1 cellular context compared by ENCODE assay signal in the genomic region with DNA sequence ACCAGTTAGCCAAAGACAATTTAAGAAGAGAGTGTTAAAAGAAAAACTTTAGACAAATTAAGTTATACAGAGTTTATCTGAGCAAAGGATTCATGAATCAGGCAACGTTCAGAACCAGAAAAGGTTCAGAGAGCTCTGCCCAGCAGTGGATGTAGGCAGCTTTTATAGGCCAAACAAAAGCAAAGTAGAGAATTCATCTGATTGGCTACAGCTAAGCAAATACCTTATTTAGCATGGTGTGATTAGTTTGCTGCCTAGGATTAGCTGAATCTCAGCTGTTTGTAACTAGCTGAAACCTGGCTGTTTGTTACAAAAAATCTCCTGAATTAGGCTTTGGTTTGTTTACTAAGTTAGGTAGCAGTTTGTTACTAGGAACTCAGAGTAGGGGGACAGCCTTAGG.
TF ChIP-seq lines count a peak whose summit lies in the region.

No MANE protein-coding gene starts in this region.

TF ChIP-seq in GM12878, 131 proteins besides CTCF, POLR2A, EP300 and RAD21 (continued from another document):
- TF ChIP-seq, protein P1, sequence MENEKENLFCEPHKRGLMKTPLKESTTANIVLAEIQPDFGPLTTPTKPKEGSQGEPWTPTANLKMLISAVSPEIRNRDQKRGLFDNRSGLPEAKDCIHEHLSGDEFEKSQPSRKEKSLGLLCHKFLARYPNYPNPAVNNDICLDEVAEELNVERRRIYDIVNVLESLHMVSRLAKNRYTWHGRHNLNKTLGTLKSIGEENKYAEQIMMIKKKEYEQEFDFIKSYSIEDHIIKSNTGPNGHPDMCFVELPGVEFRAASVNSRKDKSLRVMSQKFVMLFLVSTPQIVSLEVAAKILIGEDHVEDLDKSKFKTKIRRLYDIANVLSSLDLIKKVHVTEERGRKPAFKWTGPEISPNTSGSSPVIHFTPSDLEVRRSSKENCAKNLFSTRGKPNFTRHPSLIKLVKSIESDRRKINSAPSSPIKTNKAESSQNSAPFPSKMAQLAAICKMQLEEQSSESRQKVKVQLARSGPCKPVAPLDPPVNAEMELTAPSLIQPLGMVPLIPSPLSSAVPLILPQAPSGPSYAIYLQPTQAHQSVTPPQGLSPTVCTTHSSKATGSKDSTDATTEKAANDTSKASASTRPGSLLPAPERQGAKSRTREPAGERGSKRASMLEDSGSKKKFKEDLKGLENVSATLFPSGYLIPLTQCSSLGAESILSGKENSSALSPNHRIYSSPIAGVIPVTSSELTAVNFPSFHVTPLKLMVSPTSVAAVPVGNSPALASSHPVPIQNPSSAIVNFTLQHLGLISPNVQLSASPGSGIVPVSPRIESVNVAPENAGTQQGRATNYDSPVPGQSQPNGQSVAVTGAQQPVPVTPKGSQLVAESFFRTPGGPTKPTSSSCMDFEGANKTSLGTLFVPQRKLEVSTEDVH (IDR thresholded peaks at IDR 0.05; ENCODE audit: low read depth, partially characterized antibody): no peak
- TF ChIP-seq TARDBP (IDR thresholded peaks at IDR 0.05; ENCODE audit: borderline replicate concordance) (no peak), SMAD5 (IDR thresholded peaks at IDR 0.05; ENCODE audit: low read depth) (no peak), TAF1 (IDR thresholded peaks at IDR 0.05; ENCODE audit: borderline replicate concordance, low read depth, low read length) (no peak), RBBP5 (conservative IDR thresholded peaks at IDR 0.05) (no peak), MYC (IDR thresholded peaks at IDR 0.05; ENCODE audit: insufficient read depth, insufficient read length, insufficient replicate concordance, low read length, severe bottlenecking) (no peak), WRNIP1 (IDR thresholded peaks at IDR 0.05; ENCODE audit: borderline replicate concordance, low read depth, low read length) (no peak), CEBPB (IDR thresholded peaks at IDR 0.05; ENCODE audit: borderline replicate concordance in 1 of 2, low read depth in 2 of 2, low read length in 2 of 2) (no peak), SUZ12 (IDR thresholded peaks at IDR 0.05; ENCODE audit: unreplicated experiment) (no peak), IKZF1 (conservative IDR thresholded peaks at IDR 0.05) (no peak), NRF1 (conservative IDR thresholded peaks at IDR 0.05; ENCODE audit: low read depth, low read length) (no peak)
- TF ChIP-seq, protein P2, sequence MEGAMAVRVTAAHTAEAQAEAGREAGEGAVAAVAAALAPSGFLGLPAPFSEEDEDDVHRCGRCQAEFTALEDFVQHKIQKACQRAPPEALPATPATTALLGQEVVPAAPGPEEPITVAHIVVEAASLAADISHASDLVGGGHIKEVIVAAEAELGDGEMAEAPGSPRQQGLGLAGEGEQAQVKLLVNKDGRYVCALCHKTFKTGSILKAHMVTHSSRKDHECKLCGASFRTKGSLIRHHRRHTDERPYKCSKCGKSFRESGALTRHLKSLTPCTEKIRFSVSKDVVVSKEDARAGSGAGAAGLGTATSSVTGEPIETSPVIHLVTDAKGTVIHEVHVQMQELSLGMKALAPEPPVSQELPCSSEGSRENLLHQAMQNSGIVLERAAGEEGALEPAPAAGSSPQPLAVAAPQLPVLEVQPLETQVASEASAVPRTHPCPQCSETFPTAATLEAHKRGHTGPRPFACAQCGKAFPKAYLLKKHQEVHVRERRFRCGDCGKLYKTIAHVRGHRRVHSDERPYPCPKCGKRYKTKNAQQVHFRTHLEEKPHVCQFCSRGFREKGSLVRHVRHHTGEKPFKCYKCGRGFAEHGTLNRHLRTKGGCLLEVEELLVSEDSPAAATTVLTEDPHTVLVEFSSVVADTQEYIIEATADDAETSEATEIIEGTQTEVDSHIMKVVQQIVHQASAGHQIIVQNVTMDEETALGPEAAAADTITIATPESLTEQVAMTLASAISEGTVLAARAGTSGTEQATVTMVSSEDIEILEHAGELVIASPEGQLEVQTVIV (IDR thresholded peaks at IDR 0.05; ENCODE audit: borderline replicate concordance, partially characterized antibody): no peak
- TF ChIP-seq, protein P3, sequence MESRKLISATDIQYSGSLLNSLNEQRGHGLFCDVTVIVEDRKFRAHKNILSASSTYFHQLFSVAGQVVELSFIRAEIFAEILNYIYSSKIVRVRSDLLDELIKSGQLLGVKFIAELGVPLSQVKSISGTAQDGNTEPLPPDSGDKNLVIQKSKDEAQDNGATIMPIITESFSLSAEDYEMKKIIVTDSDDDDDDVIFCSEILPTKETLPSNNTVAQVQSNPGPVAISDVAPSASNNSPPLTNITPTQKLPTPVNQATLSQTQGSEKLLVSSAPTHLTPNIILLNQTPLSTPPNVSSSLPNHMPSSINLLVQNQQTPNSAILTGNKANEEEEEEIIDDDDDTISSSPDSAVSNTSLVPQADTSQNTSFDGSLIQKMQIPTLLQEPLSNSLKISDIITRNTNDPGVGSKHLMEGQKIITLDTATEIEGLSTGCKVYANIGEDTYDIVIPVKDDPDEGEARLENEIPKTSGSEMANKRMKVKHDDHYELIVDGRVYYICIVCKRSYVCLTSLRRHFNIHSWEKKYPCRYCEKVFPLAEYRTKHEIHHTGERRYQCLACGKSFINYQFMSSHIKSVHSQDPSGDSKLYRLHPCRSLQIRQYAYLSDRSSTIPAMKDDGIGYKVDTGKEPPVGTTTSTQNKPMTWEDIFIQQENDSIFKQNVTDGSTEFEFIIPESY (IDR thresholded peaks at IDR 0.05): no peak
- TF ChIP-seq, protein P4, sequence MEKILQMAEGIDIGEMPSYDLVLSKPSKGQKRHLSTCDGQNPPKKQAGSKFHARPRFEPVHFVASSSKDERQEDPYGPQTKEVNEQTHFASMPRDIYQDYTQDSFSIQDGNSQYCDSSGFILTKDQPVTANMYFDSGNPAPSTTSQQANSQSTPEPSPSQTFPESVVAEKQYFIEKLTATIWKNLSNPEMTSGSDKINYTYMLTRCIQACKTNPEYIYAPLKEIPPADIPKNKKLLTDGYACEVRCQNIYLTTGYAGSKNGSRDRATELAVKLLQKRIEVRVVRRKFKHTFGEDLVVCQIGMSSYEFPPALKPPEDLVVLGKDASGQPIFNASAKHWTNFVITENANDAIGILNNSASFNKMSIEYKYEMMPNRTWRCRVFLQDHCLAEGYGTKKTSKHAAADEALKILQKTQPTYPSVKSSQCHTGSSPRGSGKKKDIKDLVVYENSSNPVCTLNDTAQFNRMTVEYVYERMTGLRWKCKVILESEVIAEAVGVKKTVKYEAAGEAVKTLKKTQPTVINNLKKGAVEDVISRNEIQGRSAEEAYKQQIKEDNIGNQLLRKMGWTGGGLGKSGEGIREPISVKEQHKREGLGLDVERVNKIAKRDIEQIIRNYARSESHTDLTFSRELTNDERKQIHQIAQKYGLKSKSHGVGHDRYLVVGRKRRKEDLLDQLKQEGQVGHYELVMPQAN (conservative IDR thresholded peaks at IDR 0.05): no peak
